Comparison of ENCODE assay signal across 27 cellular contexts in genomic region chr2:148351439-148352143, GRCh38.
DNase-seq lines count a peak whose midpoint lies in the region; ATAC-seq, FAIRE-seq and TF ChIP-seq lines count a peak whose summit lies in the region.
"Had no signal": no experiment of that assay in that cellular context is flagged by ENCODE, and none has a peak within 500 bp of the region (broad histone marks: within the 10 kb centered on the region; RNA-seq: fewer than 3 reads in every experiment).

No MANE protein-coding gene starts in this region.

- WGBS in A549 (ENCODE audit: missing lambda C conversion rate): 52% methylated on average over 2 of the region's 2 CpGs
- WGBS in IMR-90 (ENCODE audit: extremely low coverage in 2 of 2, insufficient read length in 1 of 2), 2 experiments: 100% methylated on average over 1 of the region's 2 CpGs; no CpG with 5 or more reads in 1 of the 2 experiments
- 94% methylated on average over 2 of the region's 2 CpGs; no CpG with 5 or more reads in 1 of the 2 experiments for WGBS in H1 (ENCODE audit: extremely low coverage in 1 of 2, insufficient coverage in 1 of 2, insufficient read length in 1 of 2, insufficient replicate concordance in 2 of 2, low coverage in 1 of 2, low lambda C conversion rate in 2 of 2, missing lambda C conversion rate in 1 of 2), 2 experiments
- 65 to 77% (median 72%) methylated on average over 2 of the region's 2 CpGs for WGBS in adrenal gland, 4 donors

- no peak for TF ChIP-seq EP300 in A549 (IDR thresholded peaks at IDR 0.05)
- TF ChIP-seq EP300 in H1 (IDR thresholded peaks at IDR 0.05; ENCODE audit: borderline replicate concordance in 1 of 2, low read depth in 2 of 2, low read length in 2 of 2): no peak

- in situ Hi-C loops in IMR-90 (cut with MboI; ENCODE audit: low sequenced_read_pairs): no loop called here

- TF ChIP-seq RAD21 in A549 (conservative IDR thresholded peaks at IDR 0.05 in 1 of 2, IDR thresholded peaks at IDR 0.05 in 1 of 2): no peak
- TF ChIP-seq RAD21 in IMR-90 (IDR thresholded peaks at IDR 0.05; ENCODE audit: low read length): no peak
- no peak for TF ChIP-seq RAD21 in H1 (IDR thresholded peaks at IDR 0.05 in 1 of 2, conservative IDR thresholded peaks at IDR 0.05 in 1 of 2; ENCODE audit: low read depth in 2 of 2, low read length in 2 of 2)

- H3K79me2 ChIP-seq in H1 (ENCODE audit: control insufficient read depth in 1 of 2, insufficient read depth in 2 of 2, low read length in 2 of 2): no peaks in the 10 kb centered on the region

- H3K23me2 ChIP-seq in H1 (ENCODE audit: low read depth, low read length): no peaks in the 10 kb centered on the region

- H2BK5ac ChIP-seq in IMR-90 (ENCODE audit: low read depth, low read length, poor library complexity, severe bottlenecking): no peak overlapping the region
- no peak overlapping the region for H2BK5ac ChIP-seq in H1 (ENCODE audit: low read depth, low read length)

- H4K20me1 ChIP-seq in IMR-90 (ENCODE audit: insufficient read depth, low read length): no peaks in the 10 kb centered on the region; the same call in 1 of the 2 replicates
- no peaks in the 10 kb centered on the region for H4K20me1 ChIP-seq in H1 (replicated peaks in 1 of 2; ENCODE audit: control insufficient read depth in 1 of 2, insufficient read depth in 2 of 2, low read length in 2 of 2)
- H4K20me1 ChIP-seq: BLaER1 had no signal

- H3K9me1 ChIP-seq in IMR-90 (ENCODE audit: insufficient read depth, low read length): no peaks in the 10 kb centered on the region

- H3K9ac ChIP-seq in IMR-90 (ENCODE audit: low read depth, low read length): no peak overlapping the region
- H3K9ac ChIP-seq in H1 (replicated peaks in 1 of 4; ENCODE audit: extremely low read depth in 1 of 4, low read depth in 3 of 4, low read length in 3 of 4): no peak overlapping the region
- H3K9ac ChIP-seq: BLaER1 had no signal

- FAIRE-seq in A549 (lab: Jason Lieb, UNC) (no peak), H1 (lab: Jason Lieb, UNC) (no peak)
- FAIRE-seq: GM12878, GM12892, GM19239 had no signal

- intact Hi-C loops in IMR-90 (cut with micrococcal nuclease): loop anchor here (10.0 kb wide), 1 partner anchor 357 kb away; no protein-coding TSS in a partner anchor
- intact Hi-C loops in adrenal gland (cut with DNase I): no loop called here
- intact Hi-C loops in tibial artery (cut with DNase I; ENCODE audit: low total_unique reads): no loop called here

- no peak overlapping the region for H3K4me3 ChIP-seq in A549
- no peak overlapping the region for H3K4me3 ChIP-seq in IMR-90 (ENCODE audit: insufficient read depth, low read depth, low read length)
- no peak overlapping the region for H3K4me3 ChIP-seq in H1 (ENCODE audit: extremely low read depth in 1 of 4, insufficient read depth in 2 of 4, low read depth in 3 of 4, low read length in 4 of 4)
- H3K4me3 ChIP-seq in adrenal gland: no peak overlapping the region
- no peak overlapping the region for H3K4me3 ChIP-seq in tibial artery
- H3K4me3 ChIP-seq: BLaER1, GM12878 had no signal

- no peak overlapping the region for H2BK15ac ChIP-seq in IMR-90 (ENCODE audit: low read depth, low read length)
- H2BK15ac ChIP-seq in H1 (ENCODE audit: low read length): no peak overlapping the region

- H3K9me3 ChIP-seq in A549 (no peaks in the 10 kb centered on the region), IMR-90 (ENCODE audit: control insufficient read depth, insufficient read depth, low read length) (no peaks in the 10 kb centered on the region), H1 (ENCODE audit: insufficient read depth in 2 of 2, low read depth in 1 of 2, low read length in 1 of 2) (no peaks in the 10 kb centered on the region), adrenal gland (replicated peaks in 1 of 3) (no peaks in the 10 kb centered on the region), tibial artery (peaks cover 0 to 8% (median 0%) of the 10 kb centered on the region in 3 donors)
- H3K9me3 ChIP-seq: BE2C had no signal

- H2AK5ac ChIP-seq in IMR-90 (ENCODE audit: low read depth, low read length): no peak overlapping the region
- no peak overlapping the region for H2AK5ac ChIP-seq in H1 (ENCODE audit: low read depth, low read length)

- H3K56ac ChIP-seq in IMR-90 (ENCODE audit: extremely low read depth, insufficient read depth, low read length) (no peak overlapping the region), H1 (replicated peaks; ENCODE audit: insufficient read length, low read depth, low read length) (no peak overlapping the region)

- no peak overlapping the region for H2AFZ ChIP-seq in IMR-90 (replicated peaks; ENCODE audit: low read length, poor library complexity)
- no peak overlapping the region for H2AFZ ChIP-seq in H1 (ENCODE audit: low read length)

- H3K79me1 ChIP-seq in IMR-90 (ENCODE audit: low read depth in 1 of 2, low read length in 2 of 2) (peaks cover 3 to 8% of the 10 kb centered on the region in 2 experiments; a peak in 1 of 4 replicates), H1 (ENCODE audit: low read depth, low read length) (no peaks in the 10 kb centered on the region)

- H2BK12ac ChIP-seq in H1 (ENCODE audit: low read depth, low read length): no peak overlapping the region

- H3K4ac ChIP-seq in IMR-90 (ENCODE audit: low read depth, low read length) (no peak overlapping the region), H1 (replicated peaks; ENCODE audit: insufficient read length, low read depth, low read length) (no peak overlapping the region)

- H3K27ac ChIP-seq in A549: no peak overlapping the region
- no peak overlapping the region for H3K27ac ChIP-seq in IMR-90 (ENCODE audit: insufficient read depth, low read length)
- H3K27ac ChIP-seq in H1 (ENCODE audit: low read depth, low read length): no peak overlapping the region
- H3K27ac ChIP-seq in adrenal gland: no peak overlapping the region
- H3K27ac ChIP-seq in tibial artery: no peak overlapping the region
- H3K27ac ChIP-seq: 22Rv1, BLaER1 had no signal

- no peak overlapping the region for H2AK9ac ChIP-seq in IMR-90 (replicated peaks; ENCODE audit: low read depth, low read length, poor library complexity)

- no peaks in the 10 kb centered on the region for H3K4me1 ChIP-seq in A549
- no peaks in the 10 kb centered on the region for H3K4me1 ChIP-seq in IMR-90 (ENCODE audit: control insufficient read depth, insufficient read depth, low read length)
- peaks cover 0 to 3% (median 0%) of the 10 kb centered on the region in 4 experiments; a peak in 1 of 7 replicates for H3K4me1 ChIP-seq in H1 (replicated peaks in 1 of 4; ENCODE audit: control insufficient read depth in 3 of 4, insufficient read depth in 4 of 4, low read length in 3 of 4)
- H3K4me1 ChIP-seq in adrenal gland (replicated peaks in 1 of 2): no peaks in the 10 kb centered on the region
- no peaks in the 10 kb centered on the region for H3K4me1 ChIP-seq in tibial artery
- H3K4me1 ChIP-seq: BE2C, BLaER1 had no signal

- H3K4me2 ChIP-seq in A549 (no peak overlapping the region), IMR-90 (ENCODE audit: low read depth, low read length) (no peak overlapping the region), H1 (ENCODE audit: insufficient read depth in 1 of 2, low read depth in 2 of 2, low read length in 2 of 2) (no peak overlapping the region)
- H3K4me2 ChIP-seq: BLaER1 had no signal

- no peak overlapping the region for H2BK120ac ChIP-seq in IMR-90 (ENCODE audit: low read depth, low read length)
- no peak overlapping the region for H2BK120ac ChIP-seq in H1 (replicated peaks; ENCODE audit: low read depth, low read length)

- H3K14ac ChIP-seq in IMR-90 (replicated peaks; ENCODE audit: low read depth, low read length) (no peak overlapping the region), H1 (ENCODE audit: insufficient read length) (no peak overlapping the region)

- dilution Hi-C loops in IMR-90 (cut with HindIII; ENCODE audit: low sequenced_read_pairs, unreplicated experiment): no loop called here

- no peak overlapping the region for H2BK20ac ChIP-seq in IMR-90 (ENCODE audit: low read depth, low read length)
- no peak overlapping the region for H2BK20ac ChIP-seq in H1 (ENCODE audit: low read length)

- H3K36me3 ChIP-seq in IMR-90 (ENCODE audit: control insufficient read depth, insufficient read depth, low read length) (no peaks in the 10 kb centered on the region), H1 (ENCODE audit: control insufficient read depth in 2 of 4, insufficient read depth in 4 of 4, low read length in 3 of 4) (no peaks in the 10 kb centered on the region), adrenal gland (replicated peaks in 1 of 2) (no peaks in the 10 kb centered on the region), tibial artery (peaks cover 0 to 5% (median 0%) of the 10 kb centered on the region in 3 donors)
- H3K36me3 ChIP-seq: BE2C, BLaER1 had no signal

- TF ChIP-seq POLR2A in A549 (IDR thresholded peaks at IDR 0.05; ENCODE audit: low read length): no peak
- no peak for TF ChIP-seq POLR2A in IMR-90 (IDR thresholded peaks at IDR 0.05; ENCODE audit: low read depth, low read length)
- no peak for TF ChIP-seq POLR2A in H1 (IDR thresholded peaks at IDR 0.05; ENCODE audit: control extremely low read depth in 1 of 2, low read depth in 2 of 2, low read length in 2 of 2)
- TF ChIP-seq POLR2A in adrenal gland (IDR thresholded peaks at IDR 0.05): no peak

- H3K18ac ChIP-seq in IMR-90 (ENCODE audit: low read depth, low read length): no peak overlapping the region
- H3K18ac ChIP-seq in H1 (ENCODE audit: extremely low read depth, low read length): no peak overlapping the region

- ATAC-seq in A549 (no peak), IMR-90 (ENCODE audit: low read depth) (no peak), left lobe of liver (peak; percentile 52), GM18502 (IDR thresholded peaks at IDR 0.05; ENCODE audit: poor library complexity, unreplicated experiment) (no peak)
- ATAC-seq: GM12878 had no signal

- DNase-seq in A549 (ENCODE audit: low read depth in 1 of 2, low spot score in 1 of 2) (no peak), IMR-90 (no peak), H1 (ENCODE audit: low read depth in 1 of 2, low spot score in 2 of 2) (no peak), left lobe of liver (ENCODE audit: low spot score) (no peak), SIG-M5 treated with dmso at 0.1 percent for 504 hours (lab: John Stamatoyannopoulos, UW; ENCODE audit: unreplicated experiment) (no peak), adrenal gland (no peak), tibial artery (no peak)
- DNase-seq: ACHN; BE2C; C1 segment of cervical spinal cord; CD4-positive, alpha-beta memory T cell; CD4-positive, CD25-positive, alpha-beta regulatory T cell; CD8-positive, alpha-beta memory T cell; COR-L47; DMS 273 treated with DMSO at 0.1 percent for 48 hours; DMS153; DMS53; DMS79; DND-41; EL; GDM1 had no signal

- CTCF ChIA-PET in A549 (lab: Yijun Ruan, JAX) (no interaction called here), IMR-90 (lab: Yijun Ruan, JAX) (no interaction called here), H1 (lab: Charles Lee; ENCODE audit: partially characterized antibody) (interaction anchor here (0.8 to 1.0 kb wide), 2 partner anchors 13 to 191 kb away, joined by 3 read pairs; no protein-coding TSS in a partner anchor)

- no peaks in the 10 kb centered on the region for H3K27me3 ChIP-seq in IMR-90 (ENCODE audit: control insufficient read depth, insufficient read depth, low read length)
- H3K27me3 ChIP-seq in H1 (replicated peaks in 1 of 4; ENCODE audit: control insufficient read depth in 3 of 4, extremely low read depth in 1 of 4, insufficient read depth in 3 of 4, low read length in 3 of 4): no peaks in the 10 kb centered on the region
- no peaks in the 10 kb centered on the region for H3K27me3 ChIP-seq in adrenal gland
- no peaks in the 10 kb centered on the region for H3K27me3 ChIP-seq in tibial artery
- H3K27me3 ChIP-seq: BE2C, BLaER1 had no signal

- POLR2A ChIA-PET in A549 (lab: Yijun Ruan, JAX) (no interaction called here), IMR-90 (lab: Charles Lee; ENCODE audit: unreplicated experiment) (no interaction called here), H1 (lab: Charles Lee; ENCODE audit: partially characterized antibody) (no interaction called here)

- BruUV-seq in IMR-90 (replicated peaks; lab: Mats Ljungman, UMichigan): no TSS peak

- H4K91ac ChIP-seq in IMR-90 (ENCODE audit: insufficient read depth, low read depth, low read length): no peak overlapping the region; the same call in 1 of the 2 replicates
- no peak overlapping the region for H4K91ac ChIP-seq in H1 (replicated peaks; ENCODE audit: insufficient read length, low read length)

- TF ChIP-seq CTCF in A549 (IDR thresholded peaks at IDR 0.05) (no peak), IMR-90 (conservative IDR thresholded peaks at IDR 0.05; ENCODE audit: low read depth, low read length) (no peak), H1 (IDR thresholded peaks at IDR 0.05; ENCODE audit: control extremely low read depth in 1 of 3, insufficient read depth in 1 of 3, low read depth in 1 of 3, low read length in 3 of 3) (no peak), adrenal gland (IDR thresholded peaks at IDR 0.05) (no peak), tibial artery (IDR thresholded peaks at IDR 0.05) (no peak)

- H4K8ac ChIP-seq in IMR-90 (ENCODE audit: low read depth in 2 of 2, low read length in 2 of 2): no peak overlapping the region
- H4K8ac ChIP-seq in H1 (ENCODE audit: extremely low read depth, insufficient read depth, low read length): no peak overlapping the region

- H3K23ac ChIP-seq in IMR-90 (ENCODE audit: low read depth, low read length) (no peak overlapping the region), H1 (ENCODE audit: insufficient read length) (no peak overlapping the region)

- no peak overlapping the region for H4K5ac ChIP-seq in IMR-90 (ENCODE audit: low read depth, low read length)
- H4K5ac ChIP-seq in H1 (ENCODE audit: insufficient read length, low read depth, low read length): no peak overlapping the region

Comparison
In these comparisons a context has a peak if more than half of its experiments do, and no peak if none do; other contexts are left out.
1. Of the 18 proteins assayed by ChIP-seq in both H1 and A549: peak only in H1: none; only in A549: none; in both: MAFK; in neither: 17.